ENCODE assay signal across 8 cellular contexts in genomic region chr19:42313096-42313839, GRCh38. TPM values are rescaled to one million over a fixed set of nuclear protein-coding genes. Genes with fewer than 3 reads are reported as not detected.
A peak's percentile ranks its signal among the peaks of the same experiment; 100 is the strongest.
DNase-seq lines count a peak whose midpoint lies in the region; ATAC-seq, FAIRE-seq and TF ChIP-seq lines count a peak whose summit lies in the region.

TMEM145 (plus strand) TSS chr19:42313309; CDS start chr19:42313377, 68 bp downstream.

- H3K27me3 Mint-ChIP-seq in CD4-positive, CD25-positive, alpha-beta regulatory T cell: peaks cover 57% of the 10 kb centered on the region
- peaks cover 60% of the 10 kb centered on the region for H3K27me3 Mint-ChIP-seq in H9 (ENCODE audit: low read depth)

- no peak within 1 kb of the TSS for H3K4ac ChIP-seq in H9 (ENCODE audit: low read depth, low read length)

- H3K9me3 Mint-ChIP-seq in CD4-positive, CD25-positive, alpha-beta regulatory T cell: no peaks in the 10 kb centered on the region
- no peaks in the 10 kb centered on the region for H3K9me3 Mint-ChIP-seq in H9

- H3K4me3 ChIP-seq in CD4-positive, CD25-positive, alpha-beta regulatory T cell (ENCODE audit: low read depth, low read length): no peak within 1 kb of the TSS
- H3K4me3 ChIP-seq in adrenal gland: peak within 1 kb of the TSS in 2 of 4 donors; percentile 22 to 56
- H3K4me3 ChIP-seq in heart right ventricle: peak within 1 kb of the TSS; percentile 10 to 64 (median 56)
- peak within 1 kb of the TSS; percentile 31 to 64 (median 39) for H3K4me3 ChIP-seq in pancreas

- no peaks in the 10 kb centered on the region for H3K36me3 Mint-ChIP-seq in CD4-positive, CD25-positive, alpha-beta regulatory T cell
- H3K36me3 Mint-ChIP-seq in H9 (ENCODE audit: insufficient read depth in 1 of 3, low read depth in 3 of 3): no peaks in the 10 kb centered on the region; a peak in 1 of 7 replicates

- TF ChIP-seq POLR2A in adrenal gland (IDR thresholded peaks at IDR 0.05): no peak

- H3K4me3 Mint-ChIP-seq in CD4-positive, CD25-positive, alpha-beta regulatory T cell: peak within 1 kb of the TSS; percentile 41 to 81 (median 72)
- peak within 1 kb of the TSS; percentile 72 to 88 for H3K4me3 Mint-ChIP-seq in H9

- peak within 1 kb of the TSS; percentile 35 for H3K4me2 ChIP-seq in H9 (ENCODE audit: insufficient read depth, insufficient read length, low read length)

- TF ChIP-seq CTCF in H9 (conservative IDR thresholded peaks at IDR 0.05) (peak; percentile 30; the same call in 2 of the 3 replicates), adrenal gland (IDR thresholded peaks at IDR 0.05) (peak in 1 of 6 experiments; percentile 22), heart right ventricle (IDR thresholded peaks at IDR 0.05) (peak in 4 of 9 donors; percentile 7 to 43 (median 20)), pancreas (IDR thresholded peaks at IDR 0.05) (no peak)

- peak in 2 of 3 donors; percentile 28 to 42 for DNase-seq in CD4-positive, CD25-positive, alpha-beta regulatory T cell
- DNase-seq in H9 (peak; percentile 73), NCI-H82 treated with DMSO at 0.1 percent for 48 hours (lab: John Stamatoyannopoulos, UW; ENCODE audit: unreplicated experiment) (peak; percentile 45), adrenal gland (peak in 4 of 7 donors; percentile 51 to 68 (median 60)), heart right ventricle (no peak), pancreas (peak in 4 of 6 donors; percentile 58 to 84 (median 74)), T-helper 9 cell (no peak)

- no peak within 1 kb of the TSS for H3K27ac ChIP-seq in CD4-positive, CD25-positive, alpha-beta regulatory T cell (ENCODE audit: insufficient read depth, low read length, poor library complexity, severe bottlenecking)
- H3K27ac ChIP-seq in H9 (ENCODE audit: insufficient read length, low read depth, low read length) (no peak within 1 kb of the TSS), adrenal gland (peak within 1 kb of the TSS in 1 of 5 donors; percentile 49), heart right ventricle (no peak within 1 kb of the TSS), pancreas (no peak within 1 kb of the TSS)

- no peak within 1 kb of the TSS for H2BK20ac ChIP-seq in H9 (ENCODE audit: low read depth, low read length, poor library complexity, severe bottlenecking)

- H3K79me2 ChIP-seq in H9 (ENCODE audit: insufficient read depth, low read length): no peaks in the 10 kb centered on the region

- H3K56ac ChIP-seq in H9 (ENCODE audit: insufficient read length, low read depth, low read length): no peak within 1 kb of the TSS

- no peak within 1 kb of the TSS for H2BK12ac ChIP-seq in H9 (ENCODE audit: insufficient read length, low read depth, low read length)

- H3K14ac ChIP-seq in H9 (ENCODE audit: insufficient read depth, low read length): no peak within 1 kb of the TSS

- peaks cover 16% of the 10 kb centered on the region for H3K4me1 ChIP-seq in CD4-positive, CD25-positive, alpha-beta regulatory T cell (ENCODE audit: control insufficient read depth, insufficient read depth, low read length, poor library complexity, severe bottlenecking)
- H3K4me1 ChIP-seq in H9 (ENCODE audit: insufficient read depth, low read length) (no peaks in the 10 kb centered on the region), adrenal gland (replicated peaks in 1 of 2) (peaks cover 9 to 10% of the 10 kb centered on the region in 2 donors), heart right ventricle (peaks cover 0 to 21% (median 11%) of the 10 kb centered on the region in 9 donors), pancreas (no peaks in the 10 kb centered on the region)

- no CpG with 5 or more reads among the region's 67 CpGs for WGBS in H9 (ENCODE audit: extremely low coverage, insufficient read length, low lambda C conversion rate)
- 0% methylated on average over 23 to 67 of the region's 67 CpGs for WGBS in adrenal gland, 4 donors
- WGBS in heart right ventricle, 2 donors: 1% methylated on average over 63 to 67 of the region's 67 CpGs
- 1% methylated on average over 47 to 67 of the region's 67 CpGs for WGBS in pancreas, 2 donors

- no peak within 1 kb of the TSS for H3K9ac ChIP-seq in H9 (ENCODE audit: extremely low read depth, insufficient read length, low read length)

- H2BK15ac ChIP-seq in H9 (ENCODE audit: low read depth, low read length): no peak within 1 kb of the TSS

- no peak within 1 kb of the TSS for H3K23ac ChIP-seq in H9 (ENCODE audit: insufficient read length, low read depth, low read length)

- H4K5ac ChIP-seq in H9 (ENCODE audit: insufficient read length, low read depth, low read length): no peak within 1 kb of the TSS

- H4K91ac ChIP-seq in H9 (ENCODE audit: insufficient read length, low read depth, low read length): no peak within 1 kb of the TSS

- ATAC-seq in CD4-positive, CD25-positive, alpha-beta regulatory T cell (ENCODE audit: low read depth in 2 of 2): peak; percentile 52 to 54
- ATAC-seq in heart right ventricle (peak; percentile 70 to 87 (median 82)), pancreas (peak; percentile 90 to 95 (median 94)), HG03025 (IDR thresholded peaks at IDR 0.05; ENCODE audit: low FRiP score, unreplicated experiment) (no peak)

- H2AFZ ChIP-seq in H9 (ENCODE audit: low read length): no peak within 1 kb of the TSS

- intact Hi-C loops in adrenal gland (cut with DNase I): no loop called here
- intact Hi-C loops in heart right ventricle (cut with DNase I): loop anchor here in 1 of 10 donors (10.0 kb wide), 1 partner anchor 178 kb away; the partner anchor contains the start of gene POU2F2
- intact Hi-C loops in pancreas (cut with DNase I): no loop called here

- no peak within 1 kb of the TSS for H2BK5ac ChIP-seq in H9 (ENCODE audit: insufficient read length, low read length)

- no peak within 1 kb of the TSS for H3T11ph ChIP-seq in H9 (ENCODE audit: low read length)

- H3K27ac Mint-ChIP-seq in CD4-positive, CD25-positive, alpha-beta regulatory T cell: peak within 1 kb of the TSS in 2 of 3 donors; percentile 42 to 53
- peak within 1 kb of the TSS in 1 of 3 experiments; percentile 52; a peak in 1 of 7 replicates for H3K27ac Mint-ChIP-seq in H9

- H3K27me3 ChIP-seq in CD4-positive, CD25-positive, alpha-beta regulatory T cell (ENCODE audit: control insufficient read depth, insufficient read depth, low read length): peaks cover 7% of the 10 kb centered on the region
- peaks cover 3% of the 10 kb centered on the region; the same call in 1 of the 2 replicates for H3K27me3 ChIP-seq in H9 (ENCODE audit: insufficient read depth, low read length)
- no peaks in the 10 kb centered on the region for H3K27me3 ChIP-seq in adrenal gland
- peaks cover 0 to 51% (median 17%) of the 10 kb centered on the region in 7 donors for H3K27me3 ChIP-seq in heart right ventricle
- H3K27me3 ChIP-seq in pancreas: no peaks in the 10 kb centered on the region

- H2AK5ac ChIP-seq in H9 (ENCODE audit: insufficient read length, low read length): no peak within 1 kb of the TSS

- no peak for FAIRE-seq in pancreas (lab: Jason Lieb, UNC)

- peaks cover 3% of the 10 kb centered on the region for H3K23me2 ChIP-seq in H9 (ENCODE audit: insufficient read length, low read depth, low read length, poor library complexity, severe bottlenecking)

- H3K36me3 ChIP-seq in CD4-positive, CD25-positive, alpha-beta regulatory T cell (ENCODE audit: control insufficient read depth, insufficient read depth, low read length): no peaks in the 10 kb centered on the region
- H3K36me3 ChIP-seq in adrenal gland (replicated peaks in 1 of 2): no peaks in the 10 kb centered on the region
- no peaks in the 10 kb centered on the region for H3K36me3 ChIP-seq in heart right ventricle
- no peaks in the 10 kb centered on the region for H3K36me3 ChIP-seq in pancreas

- no peak within 1 kb of the TSS for H3K18ac ChIP-seq in H9 (ENCODE audit: insufficient read length, low read depth, low read length)

- H3K79me1 ChIP-seq in H9 (ENCODE audit: insufficient read depth, low read depth, low read length, poor library complexity, severe bottlenecking): no peaks in the 10 kb centered on the region

- H3K9me3 ChIP-seq in CD4-positive, CD25-positive, alpha-beta regulatory T cell (ENCODE audit: control insufficient read depth in 2 of 2, low read length in 2 of 2): no peaks in the 10 kb centered on the region
- H3K9me3 ChIP-seq in H9 (ENCODE audit: control insufficient read depth, low read depth, low read length) (no peaks in the 10 kb centered on the region), adrenal gland (replicated peaks in 1 of 3) (no peaks in the 10 kb centered on the region), heart right ventricle (no peaks in the 10 kb centered on the region), pancreas (no peaks in the 10 kb centered on the region)

- peaks cover 0 to 24% (median 14%) of the 10 kb centered on the region in 4 donors for H3K4me1 Mint-ChIP-seq in CD4-positive, CD25-positive, alpha-beta regulatory T cell
- peaks cover 9 to 20% of the 10 kb centered on the region in 2 experiments for H3K4me1 Mint-ChIP-seq in H9

- no peak within 1 kb of the TSS for H4K8ac ChIP-seq in H9 (replicated peaks; ENCODE audit: insufficient read length, low read depth, low read length)

- H4K20me1 ChIP-seq in H9 (ENCODE audit: control insufficient read depth, insufficient read depth, insufficient read length): no peaks in the 10 kb centered on the region

- no peak within 1 kb of the TSS for H2BK120ac ChIP-seq in H9 (ENCODE audit: low read depth, low read length, poor library complexity, severe bottlenecking)

RNA-seq across cellular contexts. Expression of gene TMEM145, which starts in this region (rescaled TPM):
- total RNA-seq in CD4-positive, CD25-positive, alpha-beta regulatory T cell: not detected
- polyA plus RNA-seq in CD4-positive, CD25-positive, alpha-beta regulatory T cell: not detected
- total RNA-seq in H9 (2021) (2.8 and 4.5 TPM in 2 replicates), adrenal gland (1 to 10 TPM in 5 of 8 donors, not detected in 3; 2.3 to 5.9 (median 2.8) TPM), heart right ventricle (1 to 10 TPM in 1 of 10 donors, under 1 TPM in 4, not detected in 5; 0.15 to 1.0 (median 0.49) TPM), pancreas (1 to 10 TPM in 2 of 6 donors, under 1 TPM in 4; 0.46 to 1.5 (median 0.94) TPM)
- polyA plus RNA-seq in adrenal gland (10 to 100 TPM in 1 of 3 donors, 1 to 10 TPM in 2; 4.5 to 31.7 (median 5.4) TPM), heart right ventricle (1 to 10 TPM in 1 of 2 donors, under 1 TPM in 1; 0.32 to 1.0 TPM), pancreas (1 to 10 TPM; 2.2 to 8.2 TPM)

Comparison
In these comparisons a context has a peak if more than half of its experiments do, and no peak if none do; other contexts are left out.
1. Peak in DNase-seq and ATAC-seq in CD4-positive, CD25-positive, alpha-beta regulatory T cell; RNA of the gene not detected or under 1 TPM.
2. DNase-seq: peak in H9 (single experiment), NCI-H82 treated with DMSO at 0.1 percent for 48 hours (single experiment), adrenal gland (4 of 7) and pancreas (4 of 6); none in heart right ventricle (0 of 2) and T-helper 9 cell (single experiment).